22 cellular contexts compared by ENCODE assay signal in the genomic region with DNA sequence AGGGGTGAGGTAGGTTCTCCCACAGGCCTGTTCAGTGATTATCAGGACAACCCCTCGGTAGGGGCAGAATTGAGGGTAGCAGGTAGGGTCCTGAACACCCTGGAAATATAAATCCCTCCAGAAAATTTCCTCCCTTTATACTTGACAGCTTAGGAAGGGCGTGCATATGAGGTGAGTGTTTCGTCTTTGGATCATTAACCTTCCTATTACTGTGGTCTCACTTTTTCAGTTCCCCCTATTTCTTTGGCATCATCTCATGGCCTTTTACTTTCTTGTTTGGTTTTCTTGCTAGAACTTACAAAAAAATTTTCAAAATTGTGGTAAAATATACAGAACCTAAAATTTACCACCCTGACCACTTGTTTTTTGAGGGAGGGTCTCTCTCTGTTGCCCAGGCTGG. TPM values are rescaled to one million over a fixed set of nuclear protein-coding genes. Genes with fewer than 3 reads are reported as not detected.
A peak's percentile ranks its signal among the peaks of the same experiment; 100 is the strongest.
DNase-seq lines count a peak whose midpoint lies in the region; ATAC-seq, FAIRE-seq and TF ChIP-seq lines count a peak whose summit lies in the region.
"Had no signal": no experiment of that assay in that cellular context is flagged by ENCODE, and none has a peak within 500 bp of the region (broad histone marks: within the 10 kb centered on the region; RNA-seq: fewer than 3 reads in every experiment).

No MANE protein-coding gene starts in this region.

- H3K9me3 ChIP-seq in breast epithelium (no peaks in the 10 kb centered on the region), OCI-LY3 (ENCODE audit: insufficient read depth, low read length) (no peaks in the 10 kb centered on the region), endothelial cell of umbilical vein (replicated peaks; ENCODE audit: control insufficient read depth, insufficient read depth, low read length) (no peaks in the 10 kb centered on the region), esophagus muscularis mucosa (no peaks in the 10 kb centered on the region)

- BruUV-seq in MCF 10A (replicated peaks; lab: Mats Ljungman, UMichigan) = no TSS peak
- BruUV-seq in endothelial cell of umbilical vein (replicated peaks; lab: Mats Ljungman, UMichigan) = no TSS peak

- TF ChIP-seq EP300 in esophagus muscularis mucosa (IDR thresholded peaks at IDR 0.05) = no peak

- TF ChIP-seq CTCF in MCF 10A (IDR thresholded peaks at IDR 0.05; ENCODE audit: unreplicated experiment) (no peak), breast epithelium (IDR thresholded peaks at IDR 0.05) (no peak), OCI-LY3 (IDR thresholded peaks at IDR 0.05; ENCODE audit: low read depth, low read length) (no peak), endothelial cell of umbilical vein (IDR thresholded peaks at IDR 0.05; ENCODE audit: extremely low read depth in 1 of 2, insufficient read depth in 1 of 2, low read depth in 1 of 2, low read length in 2 of 2) (no peak), esophagus muscularis mucosa (IDR thresholded peaks at IDR 0.05) (no peak), CD14-positive monocyte (IDR thresholded peaks at IDR 0.05) (no peak)

- H3K4me1 Mint-ChIP-seq in MCF 10A (ENCODE audit: insufficient read depth, unreplicated experiment) (no peaks in the 10 kb centered on the region), CD14-positive monocyte (no peaks in the 10 kb centered on the region)
- H3K4me1 Mint-ChIP-seq in stimulated activated naive B cell treated with anti-CD40 and anti-IgM and Interleukin-4, amounts not matched to agents 10 μg/mL and 1 μg/mL and 100 μg/mL, for 72 hours = peaks cover 15 to 21% of the 10 kb centered on the region in 2 donors
- H3K4me1 Mint-ChIP-seq: CD4-positive, alpha-beta memory T cell had no signal

- peak overlapping the region; percentile 1; the same call in 1 of the 2 replicates for H3K4me2 ChIP-seq in OCI-LY3 (ENCODE audit: low read length)
- H3K4me2 ChIP-seq in endothelial cell of umbilical vein (ENCODE audit: insufficient read depth, low read length) = no peak overlapping the region

- peak; percentile 58 to 71 for ATAC-seq in stimulated activated naive B cell treated with anti-CD40 and anti-IgM and Interleukin-4, amounts not matched to agents 10 μg/mL and 1 μg/mL and 100 μg/mL, for 72 hours (replicated peaks)

- H3K36me3 ChIP-seq in breast epithelium (no peaks in the 10 kb centered on the region), OCI-LY3 (replicated peaks; ENCODE audit: low read depth, low read length) (no peaks in the 10 kb centered on the region), endothelial cell of umbilical vein (ENCODE audit: control insufficient read depth in 2 of 2, extremely low read depth in 1 of 2, insufficient read depth in 2 of 2, low read length in 2 of 2) (no peaks in the 10 kb centered on the region), esophagus muscularis mucosa (no peaks in the 10 kb centered on the region)

- H3K9me3 Mint-ChIP-seq in MCF 10A (ENCODE audit: unreplicated experiment) (no peaks in the 10 kb centered on the region), CD14-positive monocyte (no peaks in the 10 kb centered on the region)
- H3K9me3 Mint-ChIP-seq in stimulated activated naive B cell treated with anti-CD40 and anti-IgM and Interleukin-4, amounts not matched to agents 10 μg/mL and 1 μg/mL and 100 μg/mL, for 72 hours = no peaks in the 10 kb centered on the region
- H3K9me3 Mint-ChIP-seq: CD4-positive, alpha-beta memory T cell had no signal

- no peaks in the 10 kb centered on the region for H3K9me1 ChIP-seq in endothelial cell of umbilical vein (replicated peaks; ENCODE audit: control insufficient read depth, extremely low read depth, insufficient read depth, low read length)

- H3K27me3 Mint-ChIP-seq in MCF 10A (ENCODE audit: insufficient read depth, unreplicated experiment) (no peaks in the 10 kb centered on the region), CD14-positive monocyte (ENCODE audit: low read depth in 3 of 3) (peaks cover 0 to 8% (median 5%) of the 10 kb centered on the region in 3 donors)
- peaks cover 0 to 14% of the 10 kb centered on the region in 2 donors for H3K27me3 Mint-ChIP-seq in stimulated activated naive B cell treated with anti-CD40 and anti-IgM and Interleukin-4, amounts not matched to agents 10 μg/mL and 1 μg/mL and 100 μg/mL, for 72 hours

- H3K79me2 ChIP-seq in OCI-LY3 (ENCODE audit: low read length) = no peaks in the 10 kb centered on the region
- H3K79me2 ChIP-seq in endothelial cell of umbilical vein (ENCODE audit: control insufficient read depth, insufficient read depth, low read length) = no peaks in the 10 kb centered on the region

- H2AFZ ChIP-seq in OCI-LY3 (ENCODE audit: low read depth, low read length) = no peak overlapping the region
- H2AFZ ChIP-seq in endothelial cell of umbilical vein (ENCODE audit: low read depth, low read length) = no peak overlapping the region
- H2AFZ ChIP-seq: GM23248 had no signal

- H3K4me3 ChIP-seq in breast epithelium (no peak overlapping the region), OCI-LY3 (ENCODE audit: low read length) (no peak overlapping the region), endothelial cell of umbilical vein (replicated peaks in 1 of 3; ENCODE audit: insufficient read depth in 1 of 3, low read depth in 1 of 3, low read length in 3 of 3) (no peak overlapping the region), esophagus muscularis mucosa (no peak overlapping the region)
- H3K4me3 ChIP-seq: GM23248 had no signal

- dilution Hi-C loops in endothelial cell of umbilical vein (cut with MboI; ENCODE audit: extremely low pct_ligation_motif_present, low sequenced_read_pairs) = no loop called here

- POLR2A ChIA-PET in MCF 10A (lab: Yijun Ruan, JAX) (interaction anchor here (0.7 kb wide), 2 partner anchors 25 to 512 kb away, joined by 3 read pairs; no protein-coding TSS in a partner anchor), endothelial cell of umbilical vein (lab: Charles Lee) (interaction anchor here (0.6 kb wide), 1 partner anchor 29 kb away, joined by 3 read pairs; no protein-coding TSS in a partner anchor)

- H4K20me1 ChIP-seq in OCI-LY3 (ENCODE audit: insufficient read depth, low read length) (no peaks in the 10 kb centered on the region), endothelial cell of umbilical vein (replicated peaks; ENCODE audit: control insufficient read depth, extremely low read depth, insufficient read depth, low read length) (no peaks in the 10 kb centered on the region)

- H3K9ac ChIP-seq in OCI-LY3 (ENCODE audit: low read length) (no peak overlapping the region), endothelial cell of umbilical vein (replicated peaks; ENCODE audit: extremely low read depth, insufficient read depth, low read length) (no peak overlapping the region)
- H3K9ac ChIP-seq: GM23248 had no signal

- H3K4me3 Mint-ChIP-seq in MCF 10A (ENCODE audit: unreplicated experiment) = no peak overlapping the region
- H3K4me3 Mint-ChIP-seq in stimulated activated naive B cell treated with anti-CD40 and anti-IgM and Interleukin-4, amounts not matched to agents 10 μg/mL and 1 μg/mL and 100 μg/mL, for 72 hours = no peak overlapping the region
- no peak overlapping the region for H3K4me3 Mint-ChIP-seq in CD14-positive monocyte
- H3K4me3 Mint-ChIP-seq: CD4-positive, alpha-beta memory T cell had no signal

- no peak for DNase-seq in MCF 10A (ENCODE audit: unreplicated experiment)
- DNase-seq in breast epithelium (ENCODE audit: low spot score in 2 of 2) = no peak
- no peak for DNase-seq in endothelial cell of umbilical vein (ENCODE audit: low read depth, low spot score)
- no peak for DNase-seq in stimulated activated naive B cell treated with anti-CD40 and anti-IgM and Interleukin-4, amounts not matched to agents 10 μg/mL and 1 μg/mL and 100 μg/mL, for 72 hours
- no peak for DNase-seq in esophagus muscularis mucosa (ENCODE audit: extremely low spot score)
- DNase-seq in CD14-positive monocyte (ENCODE audit: low spot score) = no peak
- DNase-seq in activated effector memory CD4-positive, alpha-beta T cell treated with Interleukin-2 at 50 U/mL for 16 hours = no peak
- DNase-seq: AML-193; Calu3; CD4-positive, alpha-beta memory T cell; COR-L47; DMS53; DMS79 treated with DMSO at 0.1 percent for 48 hours; GF-D8; H7; HCEC 1CT had no signal

- no peak for TF ChIP-seq POLR2A in breast epithelium (IDR thresholded peaks at IDR 0.05)
- no peak for TF ChIP-seq POLR2A in endothelial cell of umbilical vein (IDR thresholded peaks at IDR 0.05; ENCODE audit: low read depth, low read length)
- TF ChIP-seq POLR2A in esophagus muscularis mucosa (IDR thresholded peaks at IDR 0.05; ENCODE audit: low read depth) = no peak

- H3K27ac ChIP-seq in breast epithelium (no peak overlapping the region), OCI-LY3 (ENCODE audit: low read length) (no peak overlapping the region), endothelial cell of umbilical vein (ENCODE audit: insufficient read depth, low read depth, low read length) (no peak overlapping the region), esophagus muscularis mucosa (replicated peaks in 1 of 4) (no peak overlapping the region)
- H3K27ac ChIP-seq: 22Rv1, GM23248 had no signal

- no peaks in the 10 kb centered on the region for H3K27me3 ChIP-seq in breast epithelium
- 0 out of 2 replicates have a peak, but pooled peaks cover 4% of the 10 kb centered on the region for H3K27me3 ChIP-seq in OCI-LY3 (ENCODE audit: low read depth, low read length)
- H3K27me3 ChIP-seq in endothelial cell of umbilical vein (ENCODE audit: control insufficient read depth in 2 of 2, insufficient read depth in 2 of 2, low read length in 2 of 2) = no peaks in the 10 kb centered on the region
- H3K27me3 ChIP-seq in esophagus muscularis mucosa = no peaks in the 10 kb centered on the region

- CTCF ChIA-PET in MCF 10A (lab: Yijun Ruan, JAX) = interaction anchor here (0.6 to 27.0 kb wide), 5 partner anchors 21 to 180 kb away, joined by 3 to 705 read pairs (median 4); no protein-coding TSS in a partner anchor
- CTCF ChIA-PET in endothelial cell of umbilical vein (lab: Charles Lee) = interaction anchor here (0.6 to 24.9 kb wide), 3 partner anchors 12 to 386 kb away, joined by 3 to 1267 read pairs (median 3); no protein-coding TSS in a partner anchor

- H3K27ac Mint-ChIP-seq in MCF 10A (ENCODE audit: low read depth, unreplicated experiment) (peak overlapping the region; percentile 7), CD14-positive monocyte (no peak overlapping the region)
- no peak overlapping the region for H3K27ac Mint-ChIP-seq in stimulated activated naive B cell treated with anti-CD40 and anti-IgM and Interleukin-4, amounts not matched to agents 10 μg/mL and 1 μg/mL and 100 μg/mL, for 72 hours
- H3K27ac Mint-ChIP-seq: CD4-positive, alpha-beta memory T cell had no signal

- H3K36me3 Mint-ChIP-seq in MCF 10A (ENCODE audit: insufficient read depth, unreplicated experiment) (no peaks in the 10 kb centered on the region), CD14-positive monocyte (no peaks in the 10 kb centered on the region)
- H3K36me3 Mint-ChIP-seq in stimulated activated naive B cell treated with anti-CD40 and anti-IgM and Interleukin-4, amounts not matched to agents 10 μg/mL and 1 μg/mL and 100 μg/mL, for 72 hours = no peaks in the 10 kb centered on the region
- H3K36me3 Mint-ChIP-seq: CD4-positive, alpha-beta memory T cell had no signal

- WGBS in esophagus muscularis mucosa = 83% methylated on average over 3 of the region's 3 CpGs

- peak; percentile 38 for FAIRE-seq in endothelial cell of umbilical vein (lab: Jason Lieb, UNC)
- FAIRE-seq: A204.1, GM19239, H1 had no signal

- H3K4me1 ChIP-seq in breast epithelium (no peaks in the 10 kb centered on the region), OCI-LY3 (ENCODE audit: low read length) (peaks cover 21% of the 10 kb centered on the region), endothelial cell of umbilical vein (ENCODE audit: control insufficient read depth, extremely low read depth, insufficient read depth, low read length) (no peaks in the 10 kb centered on the region), esophagus muscularis mucosa (no peaks in the 10 kb centered on the region)

- intact Hi-C loops in MCF 10A (cut with micrococcal nuclease) = loop anchor here (5.0 kb wide), 2 partner anchors 39 to 99 kb away; no protein-coding TSS in a partner anchor
- intact Hi-C loops in breast epithelium (cut with DNase I; ENCODE audit: low total_unique reads) = loop anchor here (10.0 kb wide), 1 partner anchor 81 kb away; no protein-coding TSS in a partner anchor
- intact Hi-C loops in endothelial cell of umbilical vein (cut with micrococcal nuclease) = loop anchor here (5.0 kb wide), 2 partner anchors 39 to 84 kb away; no protein-coding TSS in a partner anchor
- intact Hi-C loops in esophagus muscularis mucosa (cut with DNase I) = no loop called here
- intact Hi-C loops in CD14-positive monocyte (cut with micrococcal nuclease) = no loop called here

RNA-seq across cellular contexts. Expression of gene EPB41L1, which starts 18.7 kb away (rescaled TPM):
- 6.7 and 10.1 TPM in 2 replicates for total RNA-seq in MCF 10A (2022)
- total RNA-seq in breast epithelium = 10 to 100 TPM; 37.0 to 66.4 (median 43.7) TPM
- total RNA-seq in endothelial cell of umbilical vein = 11.1 and 12.2 TPM in 2 replicates
- 6.1 and 18.9 TPM in 2 replicates for polyA plus RNA-seq in endothelial cell of umbilical vein
- polyA plus RNA-seq in endothelial cell of umbilical vein (2011; cell fraction: cytosol; rRNA removed) = 5.9 and 6.1 TPM in 2 replicates
- 6.0 and 23.6 TPM in 2 replicates for polyA plus RNA-seq in endothelial cell of umbilical vein (2011; cell fraction: nucleus; rRNA removed)
- 9.7 and 16.4 TPM in 2 replicates for polyA plus RNA-seq in endothelial cell of umbilical vein (2012)
- polyA minus RNA-seq in endothelial cell of umbilical vein = 10.1 and 12.4 TPM in 2 replicates
- polyA minus RNA-seq in endothelial cell of umbilical vein (2011; cell fraction: cytosol; rRNA and poly(A)+ RNA removed) = 8.7 TPM
- polyA minus RNA-seq in endothelial cell of umbilical vein (2011; cell fraction: nucleus; rRNA and poly(A)+ RNA removed) = 4.5 and 4.7 TPM in 2 replicates
- 10 to 100 TPM; 27.7 to 53.8 (median 34.4) TPM for total RNA-seq in esophagus muscularis mucosa
- polyA plus RNA-seq in CD14-positive monocyte = not detected
- polyA plus RNA-seq: CD4-positive, alpha-beta memory T cell had no signal

Comparison
In these comparisons a context has a peak if more than half of its experiments do, and no peak if none do; other contexts are left out.
1. intact Hi-C loops: an anchor here in MCF 10A (5.0 kb wide), breast epithelium (10.0 kb wide) and endothelial cell of umbilical vein (5.0 kb wide); none called in esophagus muscularis mucosa and CD14-positive monocyte.